ENCODE assay signal across 13 cellular contexts in genomic region chr2:105809099-105809473, GRCh38.
A peak's percentile ranks its signal among the peaks of the same experiment; 100 is the strongest.
DNase-seq lines count a peak whose midpoint lies in the region; ATAC-seq, FAIRE-seq and TF ChIP-seq lines count a peak whose summit lies in the region.
"Had no signal": no experiment of that assay in that cellular context is flagged by ENCODE, and none has a peak within 500 bp of the region (broad histone marks: within the 10 kb centered on the region; RNA-seq: fewer than 3 reads in every experiment).

No MANE protein-coding gene starts in this region.

- TF ChIP-seq RAD21 in K562 (CRISPR knock-in tag; conservative IDR thresholded peaks at IDR 0.05 in 1 of 2, IDR thresholded peaks at IDR 0.05 in 1 of 2) = no peak

- CTCF ChIA-PET in K562 (lab: Yijun Ruan, JAX; ENCODE audit: low intra/inter-chr PET ratio) = interaction anchor here (0.5 kb wide), 1 partner anchor 153 kb away, joined by 3 read pairs; no protein-coding TSS in a partner anchor

- H4K20me1 ChIP-seq in K562 (replicated peaks; ENCODE audit: control insufficient read depth, insufficient read depth, low read length) = peaks cover 12% of the 10 kb centered on the region

- TF ChIP-seq EP300 in K562 (IDR thresholded peaks at IDR 0.05; ENCODE audit: low read length) = no peak

- H3K9me3 ChIP-seq in K562 (replicated peaks; ENCODE audit: control insufficient read depth, insufficient read depth, low read depth, low read length) = no peaks in the 10 kb centered on the region
- H3K9me3 ChIP-seq: BE2C had no signal

- no peaks in the 10 kb centered on the region for H3K36me3 ChIP-seq in K562 (ENCODE audit: control insufficient read depth, insufficient read depth, low read length)
- H3K36me3 ChIP-seq: BE2C had no signal

- FAIRE-seq in K562 (lab: Jason Lieb, UNC) = no peak
- FAIRE-seq: H1, HTR-8/SVneo had no signal

- in situ Hi-C loops in K562 (cut with MboI) = no loop called here

- no peaks in the 10 kb centered on the region for H3K27me3 ChIP-seq in K562 (ENCODE audit: control insufficient read depth in 2 of 2, insufficient read depth in 2 of 2, low read length in 2 of 2)
- H3K27me3 ChIP-seq: BE2C had no signal

- TF ChIP-seq POLR2A in K562 (conservative IDR thresholded peaks at IDR 0.05) = no peak

- no peak for TF ChIP-seq CTCF in K562 (IDR thresholded peaks at IDR 0.05 in 2 of 3, conservative IDR thresholded peaks at IDR 0.05 in 1 of 3; ENCODE audit: insufficient read depth in 2 of 3, low read depth in 1 of 3, low read length in 3 of 3)

- no peak overlapping the region for H3K27ac ChIP-seq in K562 (ENCODE audit: extremely low read depth, low read depth, low read length)

- DNase-seq in stimulated activated CD4-positive, alpha-beta T cell treated with anti-CD3 and anti-CD28 coated beads, Interleukin-15, amount 100 ng/mL, for 24 hours = peak; percentile 57
- no peak for DNase-seq in stimulated activated CD4-positive, alpha-beta T cell treated with anti-CD3 and anti-CD28 coated beads, Interleukin-2, amount 100 ng/mL, for 48 hours
- no peak for DNase-seq in K562 (ENCODE audit: extremely low read depth in 1 of 4, low spot score in 3 of 4)
- no peak for DNase-seq in NCI-H526 treated with DMSO at 0.1 percent for 48 hours (lab: John Stamatoyannopoulos, UW)
- no peak for DNase-seq in COLO829 (ENCODE audit: low spot score)
- no peak for DNase-seq in DMS 273 (lab: John Stamatoyannopoulos, UW; ENCODE audit: unreplicated experiment)
- DNase-seq in NCI-H510A (lab: John Stamatoyannopoulos, UW) = no peak
- DNase-seq: BE2C; effector CD8-positive, alpha-beta T cell; NCI-H2081 had no signal

- no peak overlapping the region for H3K4me3 ChIP-seq in K562

- BruUV-seq in K562 (replicated peaks; lab: Mats Ljungman, UMichigan) = no TSS peak

- peaks cover 2% of the 10 kb centered on the region for H3K9me1 ChIP-seq in K562 (ENCODE audit: control insufficient read depth, insufficient read depth, low read length)

- peak; percentile 43 for ATAC-seq in HG03439 (IDR thresholded peaks at IDR 0.05; ENCODE audit: unreplicated experiment)
- no peak for ATAC-seq in K562

- H2AFZ ChIP-seq in K562 (ENCODE audit: low read depth, low read length) = no peak overlapping the region

- intact Hi-C loops in K562 (cut with micrococcal nuclease) = no loop called here

- no peak overlapping the region for H3K4me2 ChIP-seq in K562 (ENCODE audit: insufficient read depth, low read length)

- peaks cover 13 to 18% of the 10 kb centered on the region in 2 experiments for H3K4me1 ChIP-seq in K562 (replicated peaks in 1 of 2; ENCODE audit: control insufficient read depth in 2 of 2, insufficient read depth in 2 of 2, low read length in 2 of 2)
- H3K4me1 ChIP-seq: BE2C had no signal

- 64% methylated on average over 4 of the region's 4 CpGs for WGBS in K562 (ENCODE audit: insufficient coverage, low coverage, missing lambda C conversion rate)

- POLR2A ChIA-PET in K562 (lab: Yijun Ruan, JAX) = no interaction called here

- H3K79me2 ChIP-seq in K562 (ENCODE audit: control insufficient read depth, insufficient read depth, low read length) = 0 out of 3 replicates have a peak, but pooled peaks cover 3% of the 10 kb centered on the region

- H3K9ac ChIP-seq in K562 (ENCODE audit: insufficient read depth in 1 of 2, low read depth in 2 of 2, low read length in 2 of 2) = no peak overlapping the region

TF ChIP-seq in K562, 482 proteins besides CTCF, POLR2A, EP300 and RAD21:
- TF ChIP-seq ZNF316 (IDR thresholded peaks at IDR 0.05) = peak; percentile 24; the same call in 1 of the 2 replicates
- TF ChIP-seq, protein P1, sequence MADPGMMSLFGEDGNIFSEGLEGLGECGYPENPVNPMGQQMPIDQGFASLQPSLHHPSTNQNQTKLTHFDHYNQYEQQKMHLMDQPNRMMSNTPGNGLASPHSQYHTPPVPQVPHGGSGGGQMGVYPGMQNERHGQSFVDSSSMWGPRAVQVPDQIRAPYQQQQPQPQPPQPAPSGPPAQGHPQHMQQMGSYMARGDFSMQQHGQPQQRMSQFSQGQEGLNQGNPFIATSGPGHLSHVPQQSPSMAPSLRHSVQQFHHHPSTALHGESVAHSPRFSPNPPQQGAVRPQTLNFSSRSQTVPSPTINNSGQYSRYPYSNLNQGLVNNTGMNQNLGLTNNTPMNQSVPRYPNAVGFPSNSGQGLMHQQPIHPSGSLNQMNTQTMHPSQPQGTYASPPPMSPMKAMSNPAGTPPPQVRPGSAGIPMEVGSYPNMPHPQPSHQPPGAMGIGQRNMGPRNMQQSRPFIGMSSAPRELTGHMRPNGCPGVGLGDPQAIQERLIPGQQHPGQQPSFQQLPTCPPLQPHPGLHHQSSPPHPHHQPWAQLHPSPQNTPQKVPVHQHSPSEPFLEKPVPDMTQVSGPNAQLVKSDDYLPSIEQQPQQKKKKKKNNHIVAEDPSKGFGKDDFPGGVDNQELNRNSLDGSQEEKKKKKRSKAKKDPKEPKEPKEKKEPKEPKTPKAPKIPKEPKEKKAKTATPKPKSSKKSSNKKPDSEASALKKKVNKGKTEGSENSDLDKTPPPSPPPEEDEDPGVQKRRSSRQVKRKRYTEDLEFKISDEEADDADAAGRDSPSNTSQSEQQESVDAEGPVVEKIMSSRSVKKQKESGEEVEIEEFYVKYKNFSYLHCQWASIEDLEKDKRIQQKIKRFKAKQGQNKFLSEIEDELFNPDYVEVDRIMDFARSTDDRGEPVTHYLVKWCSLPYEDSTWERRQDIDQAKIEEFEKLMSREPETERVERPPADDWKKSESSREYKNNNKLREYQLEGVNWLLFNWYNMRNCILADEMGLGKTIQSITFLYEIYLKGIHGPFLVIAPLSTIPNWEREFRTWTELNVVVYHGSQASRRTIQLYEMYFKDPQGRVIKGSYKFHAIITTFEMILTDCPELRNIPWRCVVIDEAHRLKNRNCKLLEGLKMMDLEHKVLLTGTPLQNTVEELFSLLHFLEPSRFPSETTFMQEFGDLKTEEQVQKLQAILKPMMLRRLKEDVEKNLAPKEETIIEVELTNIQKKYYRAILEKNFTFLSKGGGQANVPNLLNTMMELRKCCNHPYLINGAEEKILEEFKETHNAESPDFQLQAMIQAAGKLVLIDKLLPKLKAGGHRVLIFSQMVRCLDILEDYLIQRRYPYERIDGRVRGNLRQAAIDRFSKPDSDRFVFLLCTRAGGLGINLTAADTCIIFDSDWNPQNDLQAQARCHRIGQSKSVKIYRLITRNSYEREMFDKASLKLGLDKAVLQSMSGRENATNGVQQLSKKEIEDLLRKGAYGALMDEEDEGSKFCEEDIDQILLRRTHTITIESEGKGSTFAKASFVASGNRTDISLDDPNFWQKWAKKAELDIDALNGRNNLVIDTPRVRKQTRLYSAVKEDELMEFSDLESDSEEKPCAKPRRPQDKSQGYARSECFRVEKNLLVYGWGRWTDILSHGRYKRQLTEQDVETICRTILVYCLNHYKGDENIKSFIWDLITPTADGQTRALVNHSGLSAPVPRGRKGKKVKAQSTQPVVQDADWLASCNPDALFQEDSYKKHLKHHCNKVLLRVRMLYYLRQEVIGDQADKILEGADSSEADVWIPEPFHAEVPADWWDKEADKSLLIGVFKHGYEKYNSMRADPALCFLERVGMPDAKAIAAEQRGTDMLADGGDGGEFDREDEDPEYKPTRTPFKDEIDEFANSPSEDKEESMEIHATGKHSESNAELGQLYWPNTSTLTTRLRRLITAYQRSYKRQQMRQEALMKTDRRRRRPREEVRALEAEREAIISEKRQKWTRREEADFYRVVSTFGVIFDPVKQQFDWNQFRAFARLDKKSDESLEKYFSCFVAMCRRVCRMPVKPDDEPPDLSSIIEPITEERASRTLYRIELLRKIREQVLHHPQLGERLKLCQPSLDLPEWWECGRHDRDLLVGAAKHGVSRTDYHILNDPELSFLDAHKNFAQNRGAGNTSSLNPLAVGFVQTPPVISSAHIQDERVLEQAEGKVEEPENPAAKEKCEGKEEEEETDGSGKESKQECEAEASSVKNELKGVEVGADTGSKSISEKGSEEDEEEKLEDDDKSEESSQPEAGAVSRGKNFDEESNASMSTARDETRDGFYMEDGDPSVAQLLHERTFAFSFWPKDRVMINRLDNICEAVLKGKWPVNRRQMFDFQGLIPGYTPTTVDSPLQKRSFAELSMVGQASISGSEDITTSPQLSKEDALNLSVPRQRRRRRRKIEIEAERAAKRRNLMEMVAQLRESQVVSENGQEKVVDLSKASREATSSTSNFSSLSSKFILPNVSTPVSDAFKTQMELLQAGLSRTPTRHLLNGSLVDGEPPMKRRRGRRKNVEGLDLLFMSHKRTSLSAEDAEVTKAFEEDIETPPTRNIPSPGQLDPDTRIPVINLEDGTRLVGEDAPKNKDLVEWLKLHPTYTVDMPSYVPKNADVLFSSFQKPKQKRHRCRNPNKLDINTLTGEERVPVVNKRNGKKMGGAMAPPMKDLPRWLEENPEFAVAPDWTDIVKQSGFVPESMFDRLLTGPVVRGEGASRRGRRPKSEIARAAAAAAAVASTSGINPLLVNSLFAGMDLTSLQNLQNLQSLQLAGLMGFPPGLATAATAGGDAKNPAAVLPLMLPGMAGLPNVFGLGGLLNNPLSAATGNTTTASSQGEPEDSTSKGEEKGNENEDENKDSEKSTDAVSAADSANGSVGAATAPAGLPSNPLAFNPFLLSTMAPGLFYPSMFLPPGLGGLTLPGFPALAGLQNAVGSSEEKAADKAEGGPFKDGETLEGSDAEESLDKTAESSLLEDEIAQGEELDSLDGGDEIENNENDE (IDR thresholded peaks at IDR 0.05; ENCODE audit: low read depth, low read length) = no peak
TF ChIP-seq in K562: peak in this region for 1.
